Comparison of ENCODE assay signal across 8 cellular contexts in genomic region chr11:66593303-66593635, GRCh38. TPM values are rescaled to one million over a fixed set of nuclear protein-coding genes. Genes with fewer than 3 reads are reported as not detected.
DNase-seq lines count a peak whose midpoint lies in the region; ATAC-seq and TF ChIP-seq lines count a peak whose summit lies in the region.

No MANE protein-coding gene starts in this region.

- H3K27ac ChIP-seq in ACC112 (ENCODE audit: low read depth, low read length) (peak overlapping the region; percentile 3; the same call in 1 of the 2 replicates), SU-DHL-6 (ENCODE audit: low read depth, low read length) (no peak overlapping the region)

- peaks cover 6% of the 10 kb centered on the region for H3K27me3 Mint-ChIP-seq in glutamatergic neuron (ENCODE audit: unreplicated experiment)

- no peaks in the 10 kb centered on the region for H3F3A ChIP-seq in SU-DHL-6 (ENCODE audit: insufficient read depth)

- no peaks in the 10 kb centered on the region for H3K27me3 ChIP-seq in ACC112 (ENCODE audit: insufficient read depth, low read length)
- no peaks in the 10 kb centered on the region for H3K27me3 ChIP-seq in SU-DHL-6 (ENCODE audit: low read length)
- peaks cover 9% of the 10 kb centered on the region for H3K27me3 ChIP-seq in skeletal muscle satellite cell (ENCODE audit: control insufficient read depth, insufficient read depth, low read length)

- peak overlapping the region; percentile 100 for H3K4me3 ChIP-seq in ACC112 (ENCODE audit: low read depth, low read length)
- peak overlapping the region; percentile 71 for H3K4me3 ChIP-seq in SU-DHL-6 (ENCODE audit: insufficient read depth, low read length, poor library complexity, severe bottlenecking)
- peak overlapping the region; percentile 82 for H3K4me3 ChIP-seq in skeletal muscle satellite cell (ENCODE audit: low read length)

- no peaks in the 10 kb centered on the region for H3K36me3 ChIP-seq in ACC112 (ENCODE audit: insufficient read depth, low read length)
- H3K36me3 ChIP-seq in SU-DHL-6 (ENCODE audit: low read length), result no peaks in the 10 kb centered on the region
- no peaks in the 10 kb centered on the region for H3K36me3 ChIP-seq in skeletal muscle satellite cell (ENCODE audit: insufficient read depth, low read length)

- no peak for TF ChIP-seq CTCF in SU-DHL-6 (IDR thresholded peaks at IDR 0.05; ENCODE audit: insufficient read depth, low read length, poor library complexity, severe bottlenecking)
- no peak for TF ChIP-seq CTCF in glutamatergic neuron (IDR thresholded peaks at IDR 0.05; ENCODE audit: partially characterized antibody, unreplicated experiment)

- H3K79me2 ChIP-seq in ACC112 (ENCODE audit: control insufficient read depth, insufficient read depth, low read length, unreplicated experiment) (peaks cover 9% of the 10 kb centered on the region), SU-DHL-6 (ENCODE audit: insufficient read depth, low read length) (no peaks in the 10 kb centered on the region)

- peak overlapping the region; percentile 100 for H3K4me3 Mint-ChIP-seq in glutamatergic neuron (ENCODE audit: unreplicated experiment)

- DNase-seq in glutamatergic neuron (peak; percentile 19), NCI-H748 (lab: John Stamatoyannopoulos, UW; ENCODE audit: unreplicated experiment) (no peak), putamen (ENCODE audit: low spot score) (no peak), dermis blood vessel endothelial cell (no peak)

- no peaks in the 10 kb centered on the region for H3K9me2 ChIP-seq in SU-DHL-6 (replicated peaks; ENCODE audit: insufficient read depth, low read length)

- H3K9ac ChIP-seq in SU-DHL-6 (ENCODE audit: low read length), result peak overlapping the region; percentile 78
- peak overlapping the region; percentile 90 for H3K9ac ChIP-seq in skeletal muscle satellite cell (ENCODE audit: low read depth, low read length)

- H3K4me2 ChIP-seq in SU-DHL-6 (ENCODE audit: low read depth, low read length, poor library complexity, severe bottlenecking) (peak overlapping the region; percentile 82), skeletal muscle satellite cell (ENCODE audit: low read length) (peak overlapping the region; percentile 98)

- H3K36me3 Mint-ChIP-seq in glutamatergic neuron (ENCODE audit: unreplicated experiment), result no peaks in the 10 kb centered on the region

- H2AFZ ChIP-seq in ACC112 (ENCODE audit: low read length, unreplicated experiment) (peak overlapping the region; percentile 97), SU-DHL-6 (ENCODE audit: low read depth, low read length, severe bottlenecking) (peak overlapping the region; percentile 79)

- H3K27ac Mint-ChIP-seq in glutamatergic neuron (ENCODE audit: unreplicated experiment), result peak overlapping the region; percentile 100

- peaks cover 11% of the 10 kb centered on the region for H3K9me3 Mint-ChIP-seq in glutamatergic neuron (ENCODE audit: unreplicated experiment)

- no peaks in the 10 kb centered on the region for H3K9me3 ChIP-seq in SU-DHL-6 (ENCODE audit: insufficient read depth, low read length)
- H3K9me3 ChIP-seq in skeletal muscle satellite cell (replicated peaks; ENCODE audit: low read length), result no peaks in the 10 kb centered on the region

- peaks cover 6% of the 10 kb centered on the region for H3K4me1 Mint-ChIP-seq in glutamatergic neuron (ENCODE audit: low read depth, unreplicated experiment)

- H3K4me1 ChIP-seq in ACC112 (ENCODE audit: control insufficient read depth, insufficient read depth, low read length, unreplicated experiment), result peaks cover 21% of the 10 kb centered on the region
- peaks cover 12% of the 10 kb centered on the region for H3K4me1 ChIP-seq in skeletal muscle satellite cell (ENCODE audit: control insufficient read depth, insufficient read depth, low read length)

- H4K20me1 ChIP-seq in SU-DHL-6 (ENCODE audit: low read depth, low read length), result no peaks in the 10 kb centered on the region

- ATAC-seq in GM21526 (IDR thresholded peaks at IDR 0.05; ENCODE audit: low FRiP score, unreplicated experiment), result peak; percentile 25

RNA-seq across cellular contexts. Expression of gene CCS, which starts 0.3 kb away (rescaled TPM):
- total RNA-seq in glutamatergic neuron (ENCODE audit: unreplicated experiment), result 65.1 TPM
- total RNA-seq in skeletal muscle satellite cell (2012; rRNA removed), result 29.5 and 40.6 TPM in 2 replicates
- 27.2 and 33.5 TPM in 2 replicates for total RNA-seq in dermis blood vessel endothelial cell

RNA-seq across cellular contexts. Expression of gene CCDC87, which starts 0.4 kb away (rescaled TPM):
- 0.51 TPM for total RNA-seq in glutamatergic neuron (ENCODE audit: unreplicated experiment)
- 0.25 and 1.1 TPM in 2 replicates for total RNA-seq in skeletal muscle satellite cell (2012; rRNA removed)
- 0.17 and 0.28 TPM in 2 replicates for total RNA-seq in dermis blood vessel endothelial cell

RNA-seq across cellular contexts. Expression of gene RBM14, which starts 23.2 kb away (rescaled TPM):
- 89.2 TPM for total RNA-seq in glutamatergic neuron (ENCODE audit: unreplicated experiment)
- 43.6 and 47.8 TPM in 2 replicates for total RNA-seq in skeletal muscle satellite cell (2012; rRNA removed)
- total RNA-seq in dermis blood vessel endothelial cell, result 29.3 and 44.7 TPM in 2 replicates

RNA-seq across cellular contexts. Expression of gene CTSF, which starts 24.9 kb away (rescaled TPM):
- total RNA-seq in glutamatergic neuron (ENCODE audit: unreplicated experiment), result 31.1 TPM
- 4.3 and 7.0 TPM in 2 replicates for total RNA-seq in skeletal muscle satellite cell (2012; rRNA removed)
- 27.8 and 63.5 TPM in 2 replicates for total RNA-seq in dermis blood vessel endothelial cell

RNA-seq across cellular contexts. Expression of gene RBM4, which starts 45.2 kb away (rescaled TPM):
- total RNA-seq in glutamatergic neuron (ENCODE audit: unreplicated experiment), result 244 TPM
- total RNA-seq in skeletal muscle satellite cell (2012; rRNA removed), result 91.7 and 93.8 TPM in 2 replicates
- 125 and 157 TPM in 2 replicates for total RNA-seq in dermis blood vessel endothelial cell
